In the genomic region with DNA sequence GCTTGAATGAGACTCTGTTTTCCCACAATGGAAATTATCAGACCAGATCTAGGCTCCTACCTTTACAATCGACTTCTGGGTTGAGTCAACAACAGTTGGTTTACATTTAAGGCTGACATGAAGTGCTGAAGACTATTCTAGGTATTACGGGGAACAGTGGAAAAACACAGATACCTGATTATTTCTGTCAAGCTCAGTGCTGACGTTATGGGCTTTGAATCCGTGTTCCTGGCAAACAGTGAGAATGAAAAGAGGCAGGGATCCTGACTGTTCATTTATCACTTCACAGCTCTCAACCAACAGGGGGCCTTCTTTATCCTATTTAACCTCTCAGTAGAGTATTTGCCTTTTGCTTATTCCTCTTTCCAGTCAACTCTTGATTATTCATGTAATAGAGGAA, we compare ENCODE assay signal across 14 cellular contexts. TPM values are rescaled to one million over a fixed set of nuclear protein-coding genes. Genes with fewer than 3 reads are reported as not detected.
DNase-seq lines count a peak whose midpoint lies in the region; ATAC-seq, FAIRE-seq and TF ChIP-seq lines count a peak whose summit lies in the region.
"Had no signal": no experiment of that assay in that cellular context is flagged by ENCODE, and none has a peak within 500 bp of the region (broad histone marks: within the 10 kb centered on the region; RNA-seq: fewer than 3 reads in every experiment).

No MANE protein-coding gene starts in this region.

- TF ChIP-seq CTCF in K562 (IDR thresholded peaks at IDR 0.05 in 2 of 3, conservative IDR thresholded peaks at IDR 0.05 in 1 of 3; ENCODE audit: insufficient read depth in 2 of 3, low read depth in 1 of 3, low read length in 3 of 3) (no peak), spleen (IDR thresholded peaks at IDR 0.05 in 8 of 11, conservative IDR thresholded peaks at IDR 0.05 in 3 of 11) (no peak)

- H3K4me1 ChIP-seq in K562 (replicated peaks in 1 of 2; ENCODE audit: control insufficient read depth in 2 of 2, insufficient read depth in 2 of 2, low read length in 2 of 2) (no peaks in the 10 kb centered on the region; a peak in 1 of 5 replicates), spleen (peaks cover 0 to 29% (median 8%) of the 10 kb centered on the region in 6 donors)

- BruUV-seq in K562 (replicated peaks; lab: Mats Ljungman, UMichigan), result no TSS peak

- H3K4me2 ChIP-seq in K562 (ENCODE audit: insufficient read depth, low read length), result no peak overlapping the region

- H3K36me3 ChIP-seq in K562 (ENCODE audit: control insufficient read depth, insufficient read depth, low read length) (peaks cover 29% of the 10 kb centered on the region), spleen (peaks cover 0 to 6% (median 0%) of the 10 kb centered on the region in 6 donors)

- TF ChIP-seq POLR2A in K562 (conservative IDR thresholded peaks at IDR 0.05) (no peak), spleen (IDR thresholded peaks at IDR 0.05) (no peak), erythroblast (IDR thresholded peaks at IDR 0.05; ENCODE audit: low read length) (no peak)

- H3K4me3 ChIP-seq in K562 (no peak overlapping the region), spleen (no peak overlapping the region)

- H3K27me3 ChIP-seq in K562 (ENCODE audit: control insufficient read depth in 2 of 2, insufficient read depth in 2 of 2, low read length in 2 of 2), result no peaks in the 10 kb centered on the region
- no peaks in the 10 kb centered on the region for H3K27me3 ChIP-seq in spleen (replicated peaks in 1 of 7)

- ATAC-seq in K562, result peak; percentile 50; the same call in 2 of the 3 replicates
- no peak for ATAC-seq in GM21381 (IDR thresholded peaks at IDR 0.05; ENCODE audit: unreplicated experiment)
- ATAC-seq: stimulated activated naive CD8-positive, alpha-beta T cell treated with anti-CD3 and anti-CD28 coated beads, Interleukin-15, Interleukin-2, amounts not matched to agents 100 U/mL and 50 U/mL, for 24 hours had no signal

- 77% methylated on average over 4 of the region's 4 CpGs for WGBS in K562 (ENCODE audit: insufficient coverage, low coverage, missing lambda C conversion rate)
- WGBS in spleen, 5 donors, result 55 to 89% (median 82%) methylated on average over 4 of the region's 4 CpGs

- no peak overlapping the region for H3K9ac ChIP-seq in K562 (ENCODE audit: insufficient read depth in 1 of 2, low read depth in 2 of 2, low read length in 2 of 2)

- intact Hi-C loops in K562 (cut with micrococcal nuclease), result loop anchor here (5.0 kb wide), 1 partner anchor 101 kb away; no protein-coding TSS in a partner anchor
- intact Hi-C loops in spleen (cut with DNase I; ENCODE audit: low total_unique reads), result no loop called here

- H3K27ac ChIP-seq in K562 (ENCODE audit: extremely low read depth, low read depth, low read length), result no peak overlapping the region
- H3K27ac ChIP-seq in spleen, result no peak overlapping the region

- no peak overlapping the region for H2AFZ ChIP-seq in K562 (ENCODE audit: low read depth, low read length)

- in situ Hi-C loops in K562 (cut with MboI), result no loop called here

- POLR2A ChIA-PET in K562 (lab: Yijun Ruan, JAX), result interaction anchor here (0.7 to 2.3 kb wide), 4 partner anchors 9 to 43 kb away, joined by 3 to 6 read pairs (median 4); partner anchors contain the start of gene TMEM164

- no peak for TF ChIP-seq EP300 in K562 (IDR thresholded peaks at IDR 0.05; ENCODE audit: low read length)

- FAIRE-seq in GM18507 (lab: Jason Lieb, UNC) (peak; percentile 29), K562 (lab: Jason Lieb, UNC) (no peak), islet of Langerhans (lab: Jason Lieb, UNC) (peak; percentile 98)

- H3K9me1 ChIP-seq in K562 (ENCODE audit: control insufficient read depth, insufficient read depth, low read length), result peaks cover 5% of the 10 kb centered on the region

- no peaks in the 10 kb centered on the region for H4K20me1 ChIP-seq in K562 (replicated peaks; ENCODE audit: control insufficient read depth, insufficient read depth, low read length)

- TF ChIP-seq RAD21 in K562 (CRISPR knock-in tag; conservative IDR thresholded peaks at IDR 0.05 in 1 of 2, IDR thresholded peaks at IDR 0.05 in 1 of 2), result peak in 1 of 2 experiments; percentile 25; a peak in 1 of 4 replicates

- DNase-seq in GM18507 (ENCODE audit: extremely low spot score, insufficient read length, low read depth) (no peak), NCI-H2081 (lab: John Stamatoyannopoulos, UW) (peak; percentile 79 to 90), K562 (ENCODE audit: extremely low read depth in 1 of 4, low spot score in 3 of 4) (no peak), spleen (no peak), mesenteric fat pad (ENCODE audit: low spot score) (no peak), erythroblast (lab: John Stamatoyannopoulos, UW) (no peak)
- DNase-seq: activated CD4-positive, alpha-beta T cell treated with anti-CD3 and anti-CD28 coated beads for 48 hours; activated effector memory CD4-positive, alpha-beta T cell treated with Interleukin-2 at 50 U/mL for 16 hours; IMR-90; NK-92 treated with Interleukin-12 subunit alpha and Interleukin-12 subunit beta, amount 100 ng/mL, for 24 hours; nucleus accumbens; stimulated activated naive CD8-positive, alpha-beta T cell treated with anti-CD3 and anti-CD28 coated beads, Interleukin-15, Interleukin-2, amounts not matched to agents 100 U/mL and 50 U/mL, for 24 hours had no signal

- CTCF ChIA-PET in K562 (lab: Yijun Ruan, JAX; ENCODE audit: low intra/inter-chr PET ratio), result no interaction called here

- H3K9me3 ChIP-seq in K562 (replicated peaks; ENCODE audit: control insufficient read depth, insufficient read depth, low read depth, low read length) (no peaks in the 10 kb centered on the region), spleen (no peaks in the 10 kb centered on the region)

- H3K79me2 ChIP-seq in K562 (ENCODE audit: control insufficient read depth, insufficient read depth, low read length), result peaks cover 31% of the 10 kb centered on the region

TF ChIP-seq in K562, 482 proteins besides CTCF, POLR2A, EP300 and RAD21:
- TF ChIP-seq POLR3A (IDR thresholded peaks at IDR 0.05; ENCODE audit: borderline replicate concordance, extremely low read depth, insufficient read depth, insufficient read length), result no peak
- TF ChIP-seq, protein P1, sequence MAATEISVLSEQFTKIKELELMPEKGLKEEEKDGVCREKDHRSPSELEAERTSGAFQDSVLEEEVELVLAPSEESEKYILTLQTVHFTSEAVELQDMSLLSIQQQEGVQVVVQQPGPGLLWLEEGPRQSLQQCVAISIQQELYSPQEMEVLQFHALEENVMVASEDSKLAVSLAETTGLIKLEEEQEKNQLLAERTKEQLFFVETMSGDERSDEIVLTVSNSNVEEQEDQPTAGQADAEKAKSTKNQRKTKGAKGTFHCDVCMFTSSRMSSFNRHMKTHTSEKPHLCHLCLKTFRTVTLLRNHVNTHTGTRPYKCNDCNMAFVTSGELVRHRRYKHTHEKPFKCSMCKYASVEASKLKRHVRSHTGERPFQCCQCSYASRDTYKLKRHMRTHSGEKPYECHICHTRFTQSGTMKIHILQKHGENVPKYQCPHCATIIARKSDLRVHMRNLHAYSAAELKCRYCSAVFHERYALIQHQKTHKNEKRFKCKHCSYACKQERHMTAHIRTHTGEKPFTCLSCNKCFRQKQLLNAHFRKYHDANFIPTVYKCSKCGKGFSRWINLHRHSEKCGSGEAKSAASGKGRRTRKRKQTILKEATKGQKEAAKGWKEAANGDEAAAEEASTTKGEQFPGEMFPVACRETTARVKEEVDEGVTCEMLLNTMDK (IDR thresholded peaks at IDR 0.05; ENCODE audit: borderline replicate concordance, insufficient read depth, low read depth, low read length, poor library complexity, severe bottlenecking), result peak; percentile 15

RNA-seq across cellular contexts. Expression of gene TMEM164, which starts 43.1 kb away (rescaled TPM):
- total RNA-seq in K562 (2011; cell fraction: chromatin; rRNA removed; ENCODE audit: low replicate concordance), result 48.8 and 62.1 TPM in 2 replicates
- 47.6 and 54.0 TPM in 2 replicates for total RNA-seq in K562 (2011; cell fraction: nucleolus; rRNA removed)
- total RNA-seq in K562 (2011; cell fraction: nucleoplasm; rRNA removed), result 66.5 and 89.7 TPM in 2 replicates
- total RNA-seq in K562 (2014; rRNA removed) (18.3 and 44.2 TPM in 2 replicates), K562 (2014; rRNA removed; fragmentation: Illumina TruSeq; extraction: Trizol) (24.7 and 25.4 TPM in 2 replicates), K562 (2015; rRNA removed; fragmentation: Illumina TruSeq; extraction: Trizol) (25.9 and 28.7 TPM in 2 replicates), K562 (2021) (57.3 and 58.7 TPM in 2 replicates), spleen (10 to 100 TPM; 18.7 to 29.7 (median 24.8) TPM), mesenteric fat pad (49.7 TPM)
- polyA plus RNA-seq in K562 (2011; rRNA removed) (23.1 and 28.0 TPM in 2 replicates), K562 (2014; fragmentation: Illumina TruSeq; extraction: Trizol) (47.4 and 47.7 TPM in 2 replicates), K562 (2014; fragmentation: Nextera tagmentation; extraction: Ambion mirVana) (1 to 10 TPM; 2.4 to 3.0 TPM), K562 (2014; rRNA removed) (22.6 and 23.8 TPM in 2 replicates), spleen (1 to 10 TPM; 3.9 to 7.5 (median 4.0) TPM)
- 20.8 and 24.2 TPM in 2 replicates for polyA plus RNA-seq in K562 (2011; cell fraction: cytosol; rRNA removed)
- polyA plus RNA-seq in K562 (2011; cell fraction: nucleus; rRNA removed), result 37.8 and 51.1 TPM in 2 replicates
- polyA plus RNA-seq in K562 (2012), result 31.6 and 34.8 TPM in 2 replicates
- polyA minus RNA-seq in K562 (2011; rRNA and poly(A)+ RNA removed), result 30.1 and 30.7 TPM in 2 replicates
- 30.5 and 31.7 TPM in 2 replicates for polyA minus RNA-seq in K562 (2011; cell fraction: cytosol; rRNA and poly(A)+ RNA removed)
- polyA minus RNA-seq in K562 (2011; cell fraction: nucleus; rRNA and poly(A)+ RNA removed), result 22.8 and 30.3 TPM in 2 replicates

Comparison
In these comparisons a context has a peak if more than half of its experiments do, and no peak if none do; other contexts are left out.
1. DNase-seq: peak in NCI-H2081 (2 of 2); none in GM18507 (single experiment), K562 (0 of 4), spleen (single experiment), mesenteric fat pad (single experiment) and erythroblast (0 of 2).